In genomic region chrX:41391606-41392005, GRCh38 we compare ENCODE assay signal across 19 cellular contexts. TPM values are rescaled to one million over a fixed set of nuclear protein-coding genes. Genes with fewer than 3 reads are reported as not detected.
DNase-seq lines count a peak whose midpoint lies in the region; ATAC-seq and TF ChIP-seq lines count a peak whose summit lies in the region.
"Had no signal": no experiment of that assay in that cellular context is flagged by ENCODE, and none has a peak within 500 bp of the region (broad histone marks: within the 10 kb centered on the region; RNA-seq: fewer than 3 reads in every experiment).

No MANE protein-coding gene starts in this region.

- no peak for TF ChIP-seq EP300 in transverse colon (IDR thresholded peaks at IDR 0.05; ENCODE audit: low read depth)

- ATAC-seq in RWPE2 (ENCODE audit: low read depth) = peak; percentile 89
- ATAC-seq in lower lobe of right lung = peak; percentile 29 to 41
- no peak for ATAC-seq in HG03571 (IDR thresholded peaks at IDR 0.05; ENCODE audit: unreplicated experiment)
- ATAC-seq: K562 had no signal

- H3K4me1 ChIP-seq in RWPE2 (ENCODE audit: insufficient read depth, poor library complexity, severe bottlenecking) = peaks cover 8% of the 10 kb centered on the region
- H3K4me1 ChIP-seq in esophagus (ENCODE audit: control insufficient read depth in 2 of 2, insufficient read depth in 2 of 2, low read length in 1 of 2) = peaks cover 2 to 4% of the 10 kb centered on the region in 2 donors
- H3K4me1 ChIP-seq in lower lobe of right lung = no peaks in the 10 kb centered on the region
- peaks cover 0 to 6% (median 0%) of the 10 kb centered on the region in 4 donors for H3K4me1 ChIP-seq in transverse colon

- intact Hi-C loops in lower lobe of right lung (cut with DNase I) = no loop called here
- intact Hi-C loops in transverse colon (cut with DNase I; ENCODE audit: low total_unique reads) = no loop called here

- peak overlapping the region; percentile 53 for H3K27ac ChIP-seq in RWPE2 (ENCODE audit: poor library complexity, severe bottlenecking)
- peak overlapping the region; percentile 89 to 91 for H3K27ac ChIP-seq in esophagus (ENCODE audit: low read depth in 2 of 2, low read length in 1 of 2)
- H3K27ac ChIP-seq in lower lobe of right lung = no peak overlapping the region
- peak overlapping the region; percentile 60 to 85 (median 78) for H3K27ac ChIP-seq in transverse colon

- in situ Hi-C loops in transverse colon (cut with MboI; ENCODE audit: low pct_ligation_motif_present in 1 of 4, low pct_unique_long_range_greater_than_20kb in 1 of 4, low sequenced_read_pairs in 3 of 4) = no loop called here

- H3K9me3 ChIP-seq in RWPE2 (ENCODE audit: severe bottlenecking) (no peaks in the 10 kb centered on the region), esophagus (ENCODE audit: control insufficient read depth in 2 of 2, insufficient read depth in 1 of 2, low read depth in 1 of 2, low read length in 1 of 2) (no peaks in the 10 kb centered on the region), lower lobe of right lung (no peaks in the 10 kb centered on the region), transverse colon (no peaks in the 10 kb centered on the region)
- H3K9me3 ChIP-seq: MG63 had no signal

- WGBS in esophagus, 2 donors = 46 to 59% methylated on average over 9 of the region's 9 CpGs
- 48 to 100% methylated on average over 1 to 9 of the region's 9 CpGs for WGBS in transverse colon (ENCODE audit: low coverage in 1 of 2), 2 donors

- no peaks in the 10 kb centered on the region for H3K36me3 ChIP-seq in RWPE2 (ENCODE audit: low read depth)
- H3K36me3 ChIP-seq in esophagus (ENCODE audit: control insufficient read depth in 2 of 2, insufficient read depth in 2 of 2, low read length in 1 of 2) = no peaks in the 10 kb centered on the region
- H3K36me3 ChIP-seq in lower lobe of right lung = no peaks in the 10 kb centered on the region
- H3K36me3 ChIP-seq in transverse colon = no peaks in the 10 kb centered on the region
- H3K36me3 ChIP-seq: MG63 had no signal

- DNase-seq in RWPE2 (ENCODE audit: low spot score) (peak; percentile 36), lower lobe of right lung (peak; percentile 47), transverse colon (peak; percentile 76), Ammon's horn (ENCODE audit: low spot score) (no peak), KG1 (lab: John Stamatoyannopoulos, UW) (no peak)
- DNase-seq: CD8-positive, alpha-beta memory T cell; GF-D8; HCEC 1CT; MG63; NCI-H1092 treated with DMSO at 0.1 percent for 48 hours; NCI-H1694; NCI-H446 treated with DMSO at 0.1 percent for 48 hours; NCI-H748 treated with DMSO at 0.1 percent for 48 hours had no signal

- TF ChIP-seq POLR2A in transverse colon (IDR thresholded peaks at IDR 0.05) = peak; percentile 34

- H3K27me3 ChIP-seq in RWPE2 (ENCODE audit: insufficient read depth, poor library complexity, severe bottlenecking) (no peaks in the 10 kb centered on the region), esophagus (ENCODE audit: control insufficient read depth in 1 of 2, insufficient read depth in 2 of 2, low read length in 2 of 2) (no peaks in the 10 kb centered on the region), lower lobe of right lung (ENCODE audit: low read depth) (no peaks in the 10 kb centered on the region), transverse colon (no peaks in the 10 kb centered on the region)
- H3K27me3 ChIP-seq: MG63 had no signal

- TF ChIP-seq CTCF in RWPE2 (IDR thresholded peaks at IDR 0.05; ENCODE audit: poor library complexity, severe bottlenecking) (no peak), lower lobe of right lung (IDR thresholded peaks at IDR 0.05) (no peak), transverse colon (IDR thresholded peaks at IDR 0.05) (no peak)

- H3K4me3 ChIP-seq in RWPE2 (ENCODE audit: severe bottlenecking) (no peak overlapping the region), esophagus (ENCODE audit: low read depth in 1 of 2, low read length in 2 of 2) (no peak overlapping the region), lower lobe of right lung (no peak overlapping the region), transverse colon (no peak overlapping the region)
- H3K4me3 ChIP-seq: K562, MG63 had no signal

RNA-seq across cellular contexts. Expression of gene NYX, which starts 55.5 kb away (rescaled TPM):
- under 1 TPM in 1 of 2 donors, not detected in 1; 0.01 TPM for polyA plus RNA-seq in esophagus
- total RNA-seq in lower lobe of right lung (not detected), transverse colon (not detected)
- total RNA-seq: CD8-positive, alpha-beta memory T cell; K562; SK-MEL-5 had no signal
- polyA plus RNA-seq: AG04450; BJ; CD8-positive, alpha-beta memory T cell; K562 had no signal

RNA-seq across cellular contexts. Expression of gene DDX3X, which starts 57.6 kb away (rescaled TPM):
- polyA plus RNA-seq in esophagus = 100 to 1,000 TPM in 1 of 2 donors, 10 to 100 TPM in 1; 63.5 to 111 TPM
- total RNA-seq in lower lobe of right lung (227 TPM), transverse colon (100 to 1,000 TPM; 133 to 242 (median 165) TPM)

Comparison
In these comparisons a context has a peak if more than half of its experiments do, and no peak if none do; other contexts are left out.
1. DNase-seq: peak in RWPE2 (single experiment), lower lobe of right lung (single experiment) and transverse colon (single experiment); none in Ammon's horn (single experiment) and KG1 (single experiment).